In the genomic region with DNA sequence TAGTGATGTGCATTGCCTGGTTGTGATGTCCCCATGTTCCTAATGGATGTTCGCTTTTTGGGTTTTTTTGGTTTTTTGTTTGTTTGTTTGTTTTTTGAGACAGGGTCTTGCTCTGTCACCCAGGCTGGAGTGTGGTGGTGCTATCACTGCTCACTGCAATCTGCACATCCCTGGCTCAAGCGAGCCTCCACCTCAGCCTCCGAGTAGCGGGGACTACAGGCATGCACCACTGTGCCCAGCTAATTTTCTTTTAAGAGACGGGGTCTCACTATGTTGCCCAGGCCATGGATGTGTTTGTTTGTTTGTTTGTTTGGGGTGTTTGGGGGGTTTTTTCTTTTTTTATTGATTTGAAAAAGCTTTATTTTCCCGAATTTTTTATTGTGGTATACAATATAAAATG, we compare ENCODE assay signal across 11 cellular contexts. TPM values are rescaled to one million over a fixed set of nuclear protein-coding genes. Genes with fewer than 3 reads are reported as not detected.
DNase-seq lines count a peak whose midpoint lies in the region; ATAC-seq and TF ChIP-seq lines count a peak whose summit lies in the region.
"Had no signal": no experiment of that assay in that cellular context is flagged by ENCODE, and none has a peak within 500 bp of the region (broad histone marks: within the 10 kb centered on the region; RNA-seq: fewer than 3 reads in every experiment).

No MANE protein-coding gene starts in this region.

- intact Hi-C loops in activated T-helper 2 cell treated with anti-CD3 and anti-CD28 coated beads, Interferon-gamma antibody, Interleukin-2, Interleukin-4, amounts not matched to agents 10 μg/mL and 5 μg/mL and 100 μg/mL, durations not matched to agents 14 hours and 24 hours and 36 hours (cut with micrococcal nuclease): no loop called here

- H3K9me2 ChIP-seq in GM23338 (ENCODE audit: insufficient read depth): no peaks in the 10 kb centered on the region

- no peak for TF ChIP-seq CTCF in GM23338 (conservative IDR thresholded peaks at IDR 0.05; ENCODE audit: low read depth in 2 of 2)

- DNase-seq in GM23338 (ENCODE audit: low spot score) (no peak), immature natural killer cell (no peak), NCI-H526 (lab: John Stamatoyannopoulos, UW) (no peak), NCI-H2196 treated with DMSO at 0.1 percent for 48 hours (lab: John Stamatoyannopoulos, UW; ENCODE audit: unreplicated experiment) (no peak)
- DNase-seq in activated T-helper 2 cell treated with anti-CD3 and anti-CD28 coated beads, Interferon-gamma antibody, Interleukin-2, Interleukin-4, amounts not matched to agents 10 μg/mL and 5 μg/mL and 100 μg/mL, durations not matched to agents 14 hours and 24 hours and 36 hours (ENCODE audit: low spot score): peak; percentile 5
- DNase-seq in stimulated activated naive B cell treated with anti-CD40 and anti-IgM and Interleukin-4, amounts not matched to agents 10 μg/mL and 1 μg/mL and 100 μg/mL, for 72 hours: no peak
- DNase-seq: activated naive CD4-positive, alpha-beta T cell treated with anti-CD3 and anti-CD28 coated beads for 36 hours; NCI-H345 had no signal

- H4K20me1 ChIP-seq in GM23338 (replicated peaks; ENCODE audit: insufficient read depth): peaks cover 10% of the 10 kb centered on the region; the same call in 1 of the 2 replicates

- H3K27me3 Mint-ChIP-seq in GM23338 (ENCODE audit: insufficient read depth, low read depth, poor library complexity) (peaks cover 19% of the 10 kb centered on the region), immature natural killer cell (ENCODE audit: low read depth in 3 of 3) (peaks cover 24 to 42% (median 26%) of the 10 kb centered on the region in 3 donors)
- H3K27me3 Mint-ChIP-seq in activated T-helper 2 cell treated with anti-CD3 and anti-CD28 coated beads, Interferon-gamma antibody, Interleukin-2, Interleukin-4, amounts not matched to agents 10 μg/mL and 5 μg/mL and 100 μg/mL, durations not matched to agents 14 hours and 24 hours and 36 hours (ENCODE audit: low read depth): peaks cover 49% of the 10 kb centered on the region
- peaks cover 65 to 75% of the 10 kb centered on the region in 2 donors for H3K27me3 Mint-ChIP-seq in stimulated activated naive B cell treated with anti-CD40 and anti-IgM and Interleukin-4, amounts not matched to agents 10 μg/mL and 1 μg/mL and 100 μg/mL, for 72 hours

- H3K27ac Mint-ChIP-seq in GM23338 (no peak overlapping the region), immature natural killer cell (peak overlapping the region in 2 of 6 donors; percentile 30 to 85)
- H3K27ac Mint-ChIP-seq in activated T-helper 2 cell treated with anti-CD3 and anti-CD28 coated beads, Interferon-gamma antibody, Interleukin-2, Interleukin-4, amounts not matched to agents 10 μg/mL and 5 μg/mL and 100 μg/mL, durations not matched to agents 14 hours and 24 hours and 36 hours: no peak overlapping the region
- H3K27ac Mint-ChIP-seq in stimulated activated naive B cell treated with anti-CD40 and anti-IgM and Interleukin-4, amounts not matched to agents 10 μg/mL and 1 μg/mL and 100 μg/mL, for 72 hours: no peak overlapping the region
- H3K27ac Mint-ChIP-seq: activated naive CD4-positive, alpha-beta T cell treated with anti-CD3 and anti-CD28 coated beads for 36 hours had no signal

- H3K4me3 ChIP-seq in GM23338 (peak overlapping the region; percentile 66; the same call in 1 of the 2 replicates), skeletal muscle satellite cell (ENCODE audit: low read length) (peak overlapping the region; percentile 77)

- H3K36me3 Mint-ChIP-seq in GM23338 (ENCODE audit: low read depth) (peaks cover 19% of the 10 kb centered on the region), immature natural killer cell (peaks cover 8 to 11% (median 11%) of the 10 kb centered on the region in 3 donors)
- no peaks in the 10 kb centered on the region for H3K36me3 Mint-ChIP-seq in activated T-helper 2 cell treated with anti-CD3 and anti-CD28 coated beads, Interferon-gamma antibody, Interleukin-2, Interleukin-4, amounts not matched to agents 10 μg/mL and 5 μg/mL and 100 μg/mL, durations not matched to agents 14 hours and 24 hours and 36 hours (ENCODE audit: low read depth)
- H3K36me3 Mint-ChIP-seq in stimulated activated naive B cell treated with anti-CD40 and anti-IgM and Interleukin-4, amounts not matched to agents 10 μg/mL and 1 μg/mL and 100 μg/mL, for 72 hours: peaks cover 2 to 4% of the 10 kb centered on the region in 2 donors

- H3K36me3 ChIP-seq in GM23338 (ENCODE audit: insufficient read depth) (no peaks in the 10 kb centered on the region), skeletal muscle satellite cell (ENCODE audit: insufficient read depth, low read length) (peaks cover 11% of the 10 kb centered on the region)
- H3K36me3 ChIP-seq: right lobe of liver had no signal

- peaks cover 52% of the 10 kb centered on the region for H3K79me2 ChIP-seq in GM23338 (replicated peaks; ENCODE audit: insufficient read depth)

- H3K4me1 ChIP-seq in GM23338 (ENCODE audit: insufficient read depth) (0 out of 2 replicates have a peak, but pooled peaks cover 3% of the 10 kb centered on the region), skeletal muscle satellite cell (ENCODE audit: control insufficient read depth, insufficient read depth, low read length) (peaks cover 26% of the 10 kb centered on the region)
- H3K4me1 ChIP-seq: right lobe of liver had no signal

- H3K27me3 ChIP-seq in GM23338 (ENCODE audit: insufficient read depth): peaks cover 14% of the 10 kb centered on the region; the same call in 1 of the 2 replicates
- no peaks in the 10 kb centered on the region for H3K27me3 ChIP-seq in skeletal muscle satellite cell (ENCODE audit: control insufficient read depth, insufficient read depth, low read length)

- H3K4me2 ChIP-seq in GM23338 (peak overlapping the region; percentile 82; the same call in 1 of the 2 replicates), skeletal muscle satellite cell (ENCODE audit: low read length) (peak overlapping the region; percentile 94)

- peaks cover 16% of the 10 kb centered on the region; the same call in 2 of the 3 replicates for H3K9me3 Mint-ChIP-seq in GM23338
- peaks cover 10% of the 10 kb centered on the region for H3K9me3 Mint-ChIP-seq in activated T-helper 2 cell treated with anti-CD3 and anti-CD28 coated beads, Interferon-gamma antibody, Interleukin-2, Interleukin-4, amounts not matched to agents 10 μg/mL and 5 μg/mL and 100 μg/mL, durations not matched to agents 14 hours and 24 hours and 36 hours
- H3K9me3 Mint-ChIP-seq in immature natural killer cell: peaks cover 6 to 26% (median 15%) of the 10 kb centered on the region in 6 donors
- peaks cover 13 to 18% of the 10 kb centered on the region in 2 donors for H3K9me3 Mint-ChIP-seq in stimulated activated naive B cell treated with anti-CD40 and anti-IgM and Interleukin-4, amounts not matched to agents 10 μg/mL and 1 μg/mL and 100 μg/mL, for 72 hours

- peaks cover 3% of the 10 kb centered on the region; the same call in 1 of the 3 replicates for H3K4me1 Mint-ChIP-seq in GM23338
- H3K4me1 Mint-ChIP-seq in activated T-helper 2 cell treated with anti-CD3 and anti-CD28 coated beads, Interferon-gamma antibody, Interleukin-2, Interleukin-4, amounts not matched to agents 10 μg/mL and 5 μg/mL and 100 μg/mL, durations not matched to agents 14 hours and 24 hours and 36 hours (ENCODE audit: low read depth): no peaks in the 10 kb centered on the region
- peaks cover 18 to 21% of the 10 kb centered on the region in 2 donors for H3K4me1 Mint-ChIP-seq in immature natural killer cell
- H3K4me1 Mint-ChIP-seq in stimulated activated naive B cell treated with anti-CD40 and anti-IgM and Interleukin-4, amounts not matched to agents 10 μg/mL and 1 μg/mL and 100 μg/mL, for 72 hours: no peaks in the 10 kb centered on the region

- H3K9me3 ChIP-seq in skeletal muscle satellite cell (replicated peaks; ENCODE audit: low read length): no peaks in the 10 kb centered on the region

- no peaks in the 10 kb centered on the region for H3F3A ChIP-seq in GM23338 (replicated peaks; ENCODE audit: low read depth)

- ATAC-seq in GM23338: no peak
- no peak for ATAC-seq in stimulated activated naive B cell treated with anti-CD40 and anti-IgM and Interleukin-4, amounts not matched to agents 10 μg/mL and 1 μg/mL and 100 μg/mL, for 72 hours (replicated peaks)

- H3K27ac ChIP-seq in GM23338 (ENCODE audit: low read depth): no peak overlapping the region
- H3K27ac ChIP-seq: right lobe of liver had no signal

- H3K9ac ChIP-seq in skeletal muscle satellite cell (ENCODE audit: low read depth, low read length): peak overlapping the region; percentile 89

- H3K4me3 Mint-ChIP-seq in GM23338: no peak overlapping the region
- no peak overlapping the region for H3K4me3 Mint-ChIP-seq in activated T-helper 2 cell treated with anti-CD3 and anti-CD28 coated beads, Interferon-gamma antibody, Interleukin-2, Interleukin-4, amounts not matched to agents 10 μg/mL and 5 μg/mL and 100 μg/mL, durations not matched to agents 14 hours and 24 hours and 36 hours (ENCODE audit: low read depth)
- peak overlapping the region; percentile 59 to 70 (median 65) for H3K4me3 Mint-ChIP-seq in immature natural killer cell
- no peak overlapping the region for H3K4me3 Mint-ChIP-seq in stimulated activated naive B cell treated with anti-CD40 and anti-IgM and Interleukin-4, amounts not matched to agents 10 μg/mL and 1 μg/mL and 100 μg/mL, for 72 hours
- H3K4me3 Mint-ChIP-seq: activated naive CD4-positive, alpha-beta T cell treated with anti-CD3 and anti-CD28 coated beads for 36 hours had no signal

- H2AFZ ChIP-seq in GM23338: no peak overlapping the region

TF ChIP-seq in GM23338, 12 proteins besides CTCF, POLR2A, EP300 and RAD21 (continues in another document):
- TF ChIP-seq POLR2AphosphoS5 (IDR thresholded peaks at IDR 0.05; ENCODE audit: low read depth) (no peak), NANOG (IDR thresholded peaks at IDR 0.05; ENCODE audit: borderline replicate concordance) (no peak), CREB1 (CRISPR knock-in tag; IDR thresholded peaks at IDR 0.05; ENCODE audit: low read depth) (no peak), ZNF331 (CRISPR knock-in tag; IDR thresholded peaks at IDR 0.05; ENCODE audit: low read depth) (no peak), EZH2phosphoT487 (IDR thresholded peaks at IDR 0.05; ENCODE audit: unreplicated experiment) (no peak)

RNA-seq across cellular contexts. Expression of a gene that starts 2.1 kb away (rescaled TPM):
- 68.5 and 89.2 TPM in 2 replicates for total RNA-seq in GM23338 (2014; rRNA removed; shearing (Covaris generic))
- polyA plus RNA-seq in GM23338 (2016; fragmentation: Nextera tagmentation; extraction: Ambion mirVana): 28.4 and 31.8 TPM in 2 replicates
- total RNA-seq in activated T-helper 2 cell treated with anti-CD3 and anti-CD28 coated beads, Interferon-gamma antibody, Interleukin-2, Interleukin-4, amounts not matched to agents 10 μg/mL and 5 μg/mL and 100 μg/mL, durations not matched to agents 14 hours and 24 hours and 36 hours: 2.2 TPM in 2 replicates
- 10 to 100 TPM in 2 of 3 donors, 1 to 10 TPM in 1; 4.4 to 46.6 (median 30.6) TPM for polyA plus RNA-seq in immature natural killer cell
- total RNA-seq in skeletal muscle satellite cell (2012; rRNA removed): 1,183 and 1,453 TPM in 2 replicates

RNA-seq across cellular contexts. Expression of a gene that starts 55.4 kb away (rescaled TPM):
- 0.90 and 3.3 TPM in 2 replicates for total RNA-seq in GM23338 (2014; rRNA removed; shearing (Covaris generic))
- polyA plus RNA-seq in GM23338 (2016; fragmentation: Nextera tagmentation; extraction: Ambion mirVana) (2.3 and 2.6 TPM in 2 replicates), immature natural killer cell (not detected)
- total RNA-seq in activated T-helper 2 cell treated with anti-CD3 and anti-CD28 coated beads, Interferon-gamma antibody, Interleukin-2, Interleukin-4, amounts not matched to agents 10 μg/mL and 5 μg/mL and 100 μg/mL, durations not matched to agents 14 hours and 24 hours and 36 hours: 0.14 and 0.23 TPM in 2 replicates
- total RNA-seq in skeletal muscle satellite cell (2012; rRNA removed): not detected in 2 replicates
- total RNA-seq: activated naive CD4-positive, alpha-beta T cell treated with anti-CD3 and anti-CD28 coated beads for 36 hours had no signal
- polyA plus RNA-seq: keratinocyte had no signal

Comparison
In these comparisons a context has a peak if more than half of its experiments do, and no peak if none do; other contexts are left out.
1. H3K4me3 Mint-ChIP-seq: peak in immature natural killer cell (5 of 5); none in GM23338 (single experiment), activated T-helper 2 cell treated with anti-CD3 and anti-CD28 coated beads, Interferon-gamma antibody, Interleukin-2, Interleukin-4, amounts not matched to agents 10 μg/mL and 5 μg/mL and 100 μg/mL, durations not matched to agents 14 hours and 24 hours and 36 hours (single experiment) and stimulated activated naive B cell treated with anti-CD40 and anti-IgM and Interleukin-4, amounts not matched to agents 10 μg/mL and 1 μg/mL and 100 μg/mL, for 72 hours (0 of 2).
2. RNA of a gene that starts 2.1 kb away (total RNA-seq): 68.5 to 89.2 TPM in GM23338; 2.2 TPM in activated T-helper 2 cell treated with anti-CD3 and anti-CD28 coated beads, Interferon-gamma antibody, Interleukin-2, Interleukin-4, amounts not matched to agents 10 μg/mL and 5 μg/mL and 100 μg/mL, durations not matched to agents 14 hours and 24 hours and 36 hours; every median in the first group is over 10 times any median in the second.